ENCODE assay signal across 1 cellular context in genomic region chr1:76864383-76864782, GRCh38.
TF ChIP-seq lines count a peak whose summit lies in the region.

No MANE protein-coding gene starts in this region.

TF ChIP-seq in H1, 55 proteins besides CTCF, POLR2A, EP300 and RAD21 (continued from another document):
- no peak for TF ChIP-seq CHD7 (IDR thresholded peaks at IDR 0.05; ENCODE audit: insufficient replicate concordance, low read length)
- no peak for TF ChIP-seq BACH1 (IDR thresholded peaks at IDR 0.05; ENCODE audit: low read length)
- TF ChIP-seq EZH2 (IDR thresholded peaks at IDR 0.05; ENCODE audit: low read depth, low read length, severe bottlenecking), result no peak
- no peak for TF ChIP-seq SAP30 (IDR thresholded peaks at IDR 0.05; ENCODE audit: insufficient read depth, insufficient replicate concordance, low read length)
- TF ChIP-seq CHD2 (IDR thresholded peaks at IDR 0.05; ENCODE audit: low read length), result no peak
- no peak for TF ChIP-seq SIX5 (IDR thresholded peaks at IDR 0.05; ENCODE audit: low read depth, low read length)
- no peak for TF ChIP-seq NRF1 (IDR thresholded peaks at IDR 0.05; ENCODE audit: low read depth, low read length)
- TF ChIP-seq FOSL1 (IDR thresholded peaks at IDR 0.05; ENCODE audit: insufficient read depth, low read depth, low read length), result no peak
- TF ChIP-seq SUZ12 (IDR thresholded peaks at IDR 0.05; ENCODE audit: low read length), result no peak
